Comparison of ENCODE assay signal across 8 cellular contexts in genomic region chr19:12669272-12670158, GRCh38. TPM values are rescaled to one million over a fixed set of nuclear protein-coding genes. Genes with fewer than 3 reads are reported as not detected.
DNase-seq lines count a peak whose midpoint lies in the region; ATAC-seq and TF ChIP-seq lines count a peak whose summit lies in the region.

No MANE protein-coding gene starts in this region.

- H3K36me3 ChIP-seq in Peyer's patch (peaks cover 0 to 25% (median 0%) of the 10 kb centered on the region in 3 donors), fibroblast of lung (ENCODE audit: control insufficient read depth, insufficient read depth, low read length) (peaks cover 15% of the 10 kb centered on the region)

- no peaks in the 10 kb centered on the region for H3K27me3 ChIP-seq in Peyer's patch
- H3K27me3 ChIP-seq in fibroblast of lung (ENCODE audit: control insufficient read depth, insufficient read depth, low read length): no peaks in the 10 kb centered on the region

- H3K27ac ChIP-seq in Peyer's patch: peak overlapping the region; percentile 84 to 93 (median 89)
- peak overlapping the region; percentile 100 for H3K27ac ChIP-seq in fibroblast of lung (ENCODE audit: insufficient read depth, low read length)

- peak overlapping the region; percentile 77 for H3K4me2 ChIP-seq in fibroblast of lung (ENCODE audit: extremely low read depth, insufficient read depth, low read length)

- peak overlapping the region; percentile 99 to 100 (median 100) for H3K27ac Mint-ChIP-seq in naive B cell
- H3K27ac Mint-ChIP-seq in stimulated activated memory B cell treated with anti-CD40 and anti-IgM and Interleukin-4, amounts not matched to agents 10 μg/mL and 1 μg/mL and 100 μg/mL, for 72 hours: peak overlapping the region; percentile 100

- H3K9me3 ChIP-seq in Peyer's patch: no peaks in the 10 kb centered on the region
- H3K9me3 ChIP-seq in fibroblast of lung (ENCODE audit: control insufficient read depth, insufficient read depth, low read depth, low read length): no peaks in the 10 kb centered on the region

- peak overlapping the region; percentile 97 for H2AFZ ChIP-seq in fibroblast of lung (ENCODE audit: low read length)

- H3K9me3 Mint-ChIP-seq in naive B cell: no peaks in the 10 kb centered on the region
- H3K9me3 Mint-ChIP-seq in stimulated activated memory B cell treated with anti-CD40 and anti-IgM and Interleukin-4, amounts not matched to agents 10 μg/mL and 1 μg/mL and 100 μg/mL, for 72 hours: no peaks in the 10 kb centered on the region

- DNase-seq in GF-D8 (lab: John Stamatoyannopoulos, UW) (peak; percentile 63), Peyer's patch (peak; percentile 78 to 89 (median 84)), activated T-helper 1 cell treated with Interleukin-2 at 50 U/mL for 16 hours (ENCODE audit: low read depth) (peak; percentile 62), fibroblast of lung (ENCODE audit: low read depth in 2 of 2) (peak; percentile 85 to 91), naive B cell (peak; percentile 77)

- no peaks in the 10 kb centered on the region for H4K20me1 ChIP-seq in fibroblast of lung (ENCODE audit: control insufficient read depth, extremely low read depth, insufficient read depth, low read length)

- ATAC-seq in naive B cell (ENCODE audit: low read depth in 2 of 2): peak; percentile 8 to 10
- peak; percentile 59 for ATAC-seq in stimulated activated memory B cell treated with anti-CD40 and anti-IgM and Interleukin-4, amounts not matched to agents 10 μg/mL and 1 μg/mL and 100 μg/mL, for 72 hours
- ATAC-seq in HG03135 (IDR thresholded peaks at IDR 0.05; ENCODE audit: unreplicated experiment): no peak

- H3K27me3 Mint-ChIP-seq in naive B cell: no peaks in the 10 kb centered on the region
- no peaks in the 10 kb centered on the region for H3K27me3 Mint-ChIP-seq in stimulated activated memory B cell treated with anti-CD40 and anti-IgM and Interleukin-4, amounts not matched to agents 10 μg/mL and 1 μg/mL and 100 μg/mL, for 72 hours

- H3K4me1 Mint-ChIP-seq in naive B cell: peaks cover 45 to 66% (median 64%) of the 10 kb centered on the region in 3 donors
- H3K4me1 Mint-ChIP-seq in stimulated activated memory B cell treated with anti-CD40 and anti-IgM and Interleukin-4, amounts not matched to agents 10 μg/mL and 1 μg/mL and 100 μg/mL, for 72 hours: peaks cover 67% of the 10 kb centered on the region

- no peak for TF ChIP-seq RAD21 in Ishikawa (IDR thresholded peaks at IDR 0.05; ENCODE audit: low read depth)

- H3K4me1 ChIP-seq in Peyer's patch (peaks cover 0 to 42% (median 22%) of the 10 kb centered on the region in 4 donors), fibroblast of lung (ENCODE audit: control insufficient read depth, extremely low read depth, insufficient read depth, low read length) (peaks cover 12% of the 10 kb centered on the region)

- H3K4me3 Mint-ChIP-seq in naive B cell: peak overlapping the region; percentile 91 to 99 (median 98)
- peak overlapping the region; percentile 96 for H3K4me3 Mint-ChIP-seq in stimulated activated memory B cell treated with anti-CD40 and anti-IgM and Interleukin-4, amounts not matched to agents 10 μg/mL and 1 μg/mL and 100 μg/mL, for 72 hours

- H3K36me3 Mint-ChIP-seq in naive B cell: peaks cover 0 to 8% of the 10 kb centered on the region in 2 donors
- H3K36me3 Mint-ChIP-seq in stimulated activated memory B cell treated with anti-CD40 and anti-IgM and Interleukin-4, amounts not matched to agents 10 μg/mL and 1 μg/mL and 100 μg/mL, for 72 hours: peaks cover 37% of the 10 kb centered on the region

- H3K4me3 ChIP-seq in Peyer's patch: peak overlapping the region; percentile 83 to 98 (median 86)
- H3K4me3 ChIP-seq in fibroblast of lung (replicated peaks in 1 of 4; ENCODE audit: control extremely low read depth in 1 of 4, insufficient read depth in 1 of 4, low read depth in 3 of 4, low read length in 4 of 4): peak overlapping the region; percentile 86 to 94 (median 88)

- peak; percentile 3 to 29 for TF ChIP-seq POLR2A in Peyer's patch (IDR thresholded peaks at IDR 0.05)

- H3K79me2 ChIP-seq in fibroblast of lung (ENCODE audit: control insufficient read depth, insufficient read depth, low read length): peaks cover 30% of the 10 kb centered on the region

- H3K9ac ChIP-seq in fibroblast of lung (ENCODE audit: insufficient read depth, low read length): peak overlapping the region; percentile 91

- TF ChIP-seq EP300 in Ishikawa (IDR thresholded peaks at IDR 0.05; ENCODE audit: borderline replicate concordance): no peak

- no peak for TF ChIP-seq CTCF in Peyer's patch (IDR thresholded peaks at IDR 0.05)
- TF ChIP-seq CTCF in fibroblast of lung (conservative IDR thresholded peaks at IDR 0.05 in 1 of 2, IDR thresholded peaks at IDR 0.05 in 1 of 2; ENCODE audit: low read depth in 1 of 2, low read length in 2 of 2): no peak

TF ChIP-seq in Ishikawa, 13 proteins besides CTCF, POLR2A, EP300 and RAD21 (continues in another document):
- TF ChIP-seq ZBTB7A (IDR thresholded peaks at IDR 0.05; ENCODE audit: low read depth): no peak
- TF ChIP-seq CREB1 (IDR thresholded peaks at IDR 0.05; ENCODE audit: low read depth): peak; percentile 53; the same call in 1 of the 2 replicates
- peak; percentile 54; the same call in 1 of the 2 replicates for TF ChIP-seq FOXM1 (IDR thresholded peaks at IDR 0.05; ENCODE audit: borderline replicate concordance, low read depth)
- no peak for TF ChIP-seq REST (IDR thresholded peaks at IDR 0.05; ENCODE audit: low read depth)
- TF ChIP-seq TCF12 (IDR thresholded peaks at IDR 0.05; ENCODE audit: low read depth): peak; percentile 46; the same call in 1 of the 2 replicates
- TF ChIP-seq MAX (IDR thresholded peaks at IDR 0.05): peak; percentile 77
- peak; percentile 36 for TF ChIP-seq USF1 (IDR thresholded peaks at IDR 0.05)

RNA-seq across cellular contexts. Expression of gene WDR83, which starts 2.9 kb away (rescaled TPM):
- 10 to 100 TPM in 2 of 4 donors, 1 to 10 TPM in 2; 2.8 to 14.0 (median 9.5) TPM for total RNA-seq in Peyer's patch
- 8.7 and 11.7 TPM in 2 replicates for total RNA-seq in fibroblast of lung
- 4.1 and 5.1 TPM in 2 replicates for polyA plus RNA-seq in fibroblast of lung
- polyA plus RNA-seq in fibroblast of lung (2012): 8.5 and 10.4 TPM in 2 replicates
- 4.8 and 6.3 TPM in 2 replicates for polyA minus RNA-seq in fibroblast of lung (ENCODE audit: low replicate concordance)
- 10 to 100 TPM; 12.6 to 34.5 (median 17.5) TPM for polyA plus RNA-seq in naive B cell (ENCODE audit: low read depth in 6 of 6)

RNA-seq across cellular contexts. Expression of gene MAN2B1, which starts 3.0 kb away (rescaled TPM):
- 10 to 100 TPM; 51.9 to 84.2 (median 68.0) TPM for total RNA-seq in Peyer's patch
- 33.1 and 36.0 TPM in 2 replicates for total RNA-seq in fibroblast of lung
- 28.3 and 30.7 TPM in 2 replicates for polyA plus RNA-seq in fibroblast of lung
- polyA plus RNA-seq in fibroblast of lung (2012): 31.8 and 38.8 TPM in 2 replicates
- polyA minus RNA-seq in fibroblast of lung (ENCODE audit: low replicate concordance): 21.2 and 23.2 TPM in 2 replicates
- 10 to 100 TPM; 64.1 to 97.0 (median 76.9) TPM for polyA plus RNA-seq in naive B cell (ENCODE audit: low read depth in 6 of 6)

RNA-seq across cellular contexts. Expression of gene DHPS, which starts 12.2 kb away (rescaled TPM):
- total RNA-seq in Peyer's patch (100 to 1,000 TPM in 3 of 4 donors, 10 to 100 TPM in 1; 76.4 to 215 (median 150) TPM), fibroblast of lung (56.5 and 60.4 TPM in 2 replicates)
- polyA plus RNA-seq in fibroblast of lung (43.2 and 52.2 TPM in 2 replicates), naive B cell (ENCODE audit: low read depth in 6 of 6) (100 to 1,000 TPM in 2 of 6 donors, 10 to 100 TPM in 4; 83.5 to 132 (median 85.5) TPM)
- polyA plus RNA-seq in fibroblast of lung (2012): 41.3 and 53.9 TPM in 2 replicates
- polyA minus RNA-seq in fibroblast of lung (ENCODE audit: low replicate concordance): 61.2 and 81.9 TPM in 2 replicates

RNA-seq across cellular contexts. Expression of gene GNG14, which starts 18.3 kb away (rescaled TPM):
- total RNA-seq in Peyer's patch (not detected), fibroblast of lung (not detected in 2 replicates)
- polyA plus RNA-seq in fibroblast of lung (not detected in 2 replicates), naive B cell (ENCODE audit: low read depth in 6 of 6) (not detected)
- not detected in 2 replicates for polyA plus RNA-seq in fibroblast of lung (2012)
- 2.9 TPM in 1 of 2 replicates, not detected in the other for polyA minus RNA-seq in fibroblast of lung (ENCODE audit: low replicate concordance)

RNA-seq across cellular contexts. Expression of gene FBXW9, which starts 26.9 kb away (rescaled TPM):
- total RNA-seq in Peyer's patch: 1 to 10 TPM in 3 of 4 donors, not detected in 1; 6.3 to 9.9 (median 7.0) TPM
- total RNA-seq in fibroblast of lung: 3.1 and 3.3 TPM in 2 replicates
- polyA plus RNA-seq in fibroblast of lung: 3.3 and 4.4 TPM in 2 replicates
- polyA plus RNA-seq in fibroblast of lung (2012): 6.4 and 6.9 TPM in 2 replicates
- polyA minus RNA-seq in fibroblast of lung (ENCODE audit: low replicate concordance): 6.7 and 10.1 TPM in 2 replicates
- 1 to 10 TPM; 2.0 to 5.8 (median 4.9) TPM for polyA plus RNA-seq in naive B cell (ENCODE audit: low read depth in 6 of 6)
